ENCODE assay signal across 13 cellular contexts in genomic region chr3:29335921-29336320, GRCh38. TPM values are rescaled to one million over a fixed set of nuclear protein-coding genes. Genes with fewer than 3 reads are reported as not detected.
DNase-seq lines count a peak whose midpoint lies in the region; ATAC-seq, FAIRE-seq and TF ChIP-seq lines count a peak whose summit lies in the region.
"Had no signal": no experiment of that assay in that cellular context is flagged by ENCODE, and none has a peak within 500 bp of the region (broad histone marks: within the 10 kb centered on the region; RNA-seq: fewer than 3 reads in every experiment).

No MANE protein-coding gene starts in this region.

- intact Hi-C loops in heart left ventricle (cut with DNase I) (loop anchor here in 4 of 10 donors (5.0 to 10.0 kb wide), 3 partner anchors 51 to 89 kb away; partner anchors contain the start of gene RBMS3 (in 3 of the 4)), cardiac septum (cut with DNase I) (no loop called here), endothelial cell of umbilical vein (cut with micrococcal nuclease) (loop anchor here (1.0 to 5.0 kb wide), 4 partner anchors 12 to 419 kb away; no protein-coding TSS in a partner anchor), uterus (cut with DNase I; ENCODE audit: low total_unique reads) (no loop called here)
- intact Hi-C loops in activated CD4-positive, alpha-beta memory T cell treated with anti-CD3 and anti-CD28 coated beads for 36 hours (cut with micrococcal nuclease), result no loop called here

- no peaks in the 10 kb centered on the region for H3F3A ChIP-seq in neural progenitor cell (ENCODE audit: low read depth)

- H3K9me3 Mint-ChIP-seq in neural progenitor cell, result no peaks in the 10 kb centered on the region
- no peaks in the 10 kb centered on the region for H3K9me3 Mint-ChIP-seq in activated CD4-positive, alpha-beta memory T cell treated with anti-CD3 and anti-CD28 coated beads for 36 hours
- H3K9me3 Mint-ChIP-seq: stimulated activated naive CD8-positive, alpha-beta T cell treated with anti-CD3 and anti-CD28 coated beads, Interleukin-15, Interleukin-2, amounts not matched to agents 100 ng/mL and 50 ng/mL, for 24 hours had no signal

- no peak overlapping the region for H3K27ac Mint-ChIP-seq in neural progenitor cell
- H3K27ac Mint-ChIP-seq in activated CD4-positive, alpha-beta memory T cell treated with anti-CD3 and anti-CD28 coated beads for 36 hours, result no peak overlapping the region
- H3K27ac Mint-ChIP-seq: immature natural killer cell; stimulated activated naive CD8-positive, alpha-beta T cell treated with anti-CD3 and anti-CD28 coated beads, Interleukin-15, Interleukin-2, amounts not matched to agents 100 ng/mL and 50 ng/mL, for 24 hours had no signal

- H3K36me3 Mint-ChIP-seq in neural progenitor cell, result no peaks in the 10 kb centered on the region
- H3K36me3 Mint-ChIP-seq in activated CD4-positive, alpha-beta memory T cell treated with anti-CD3 and anti-CD28 coated beads for 36 hours, result no peaks in the 10 kb centered on the region
- H3K36me3 Mint-ChIP-seq: immature natural killer cell had no signal

- H3K36me3 ChIP-seq in heart left ventricle (no peaks in the 10 kb centered on the region), endothelial cell of umbilical vein (ENCODE audit: control insufficient read depth in 2 of 2, extremely low read depth in 1 of 2, insufficient read depth in 2 of 2, low read length in 2 of 2) (no peaks in the 10 kb centered on the region), neural progenitor cell (no peaks in the 10 kb centered on the region), uterus (no peaks in the 10 kb centered on the region)

- peak overlapping the region; percentile 15 for H3K4me3 Mint-ChIP-seq in neural progenitor cell
- no peak overlapping the region for H3K4me3 Mint-ChIP-seq in activated CD4-positive, alpha-beta memory T cell treated with anti-CD3 and anti-CD28 coated beads for 36 hours
- H3K4me3 Mint-ChIP-seq: immature natural killer cell; stimulated activated naive CD8-positive, alpha-beta T cell treated with anti-CD3 and anti-CD28 coated beads, Interleukin-15, Interleukin-2, amounts not matched to agents 100 ng/mL and 50 ng/mL, for 24 hours had no signal

- TF ChIP-seq CTCF in heart left ventricle (IDR thresholded peaks at IDR 0.05) (no peak), endothelial cell of umbilical vein (IDR thresholded peaks at IDR 0.05; ENCODE audit: extremely low read depth in 1 of 2, insufficient read depth in 1 of 2, low read depth in 1 of 2, low read length in 2 of 2) (no peak), neural progenitor cell (IDR thresholded peaks at IDR 0.05) (no peak), uterus (IDR thresholded peaks at IDR 0.05) (no peak)

- CTCF ChIA-PET in endothelial cell of umbilical vein (lab: Charles Lee), result interaction anchor here (0.9 to 2.4 kb wide), 6 partner anchors 8 to 419 kb away, joined by 3 to 15 read pairs (median 8); partner anchors contain the start of gene RBMS3
- CTCF ChIA-PET in activated CD4-positive, alpha-beta memory T cell treated with anti-CD3 and anti-CD28 coated beads for 36 hours (lab: Charles Lee), result no interaction called here

- H3K79me2 ChIP-seq in endothelial cell of umbilical vein (ENCODE audit: control insufficient read depth, insufficient read depth, low read length) (peaks cover 54% of the 10 kb centered on the region), neural progenitor cell (ENCODE audit: low read depth) (no peaks in the 10 kb centered on the region)

- dilution Hi-C loops in endothelial cell of umbilical vein (cut with MboI; ENCODE audit: extremely low pct_ligation_motif_present, low sequenced_read_pairs), result no loop called here

- H3K27ac ChIP-seq in heart left ventricle, result peak overlapping the region; percentile 29 to 91 (median 76)
- peak overlapping the region; percentile 76 for H3K27ac ChIP-seq in endothelial cell of umbilical vein (ENCODE audit: insufficient read depth, low read depth, low read length)
- no peak overlapping the region for H3K27ac ChIP-seq in neural progenitor cell
- H3K27ac ChIP-seq in uterus, result peak overlapping the region; percentile 76 to 84

- H3K4me2 ChIP-seq in endothelial cell of umbilical vein (ENCODE audit: insufficient read depth, low read length), result peak overlapping the region; percentile 66
- H3K4me2 ChIP-seq in neural progenitor cell, result no peak overlapping the region

- no peaks in the 10 kb centered on the region for H3K27me3 Mint-ChIP-seq in neural progenitor cell (ENCODE audit: insufficient read depth, low read depth)
- H3K27me3 Mint-ChIP-seq in activated CD4-positive, alpha-beta memory T cell treated with anti-CD3 and anti-CD28 coated beads for 36 hours, result no peaks in the 10 kb centered on the region
- H3K27me3 Mint-ChIP-seq: stimulated activated naive CD8-positive, alpha-beta T cell treated with anti-CD3 and anti-CD28 coated beads, Interleukin-15, Interleukin-2, amounts not matched to agents 100 ng/mL and 50 ng/mL, for 24 hours had no signal

- TSS peak; percentile 86 for BruUV-seq in endothelial cell of umbilical vein (replicated peaks; lab: Mats Ljungman, UMichigan)

- H3K9me3 ChIP-seq in heart left ventricle (no peaks in the 10 kb centered on the region), endothelial cell of umbilical vein (replicated peaks; ENCODE audit: control insufficient read depth, insufficient read depth, low read length) (no peaks in the 10 kb centered on the region), neural progenitor cell (ENCODE audit: low read depth) (no peaks in the 10 kb centered on the region), uterus (no peaks in the 10 kb centered on the region)

- POLR2A ChIA-PET in endothelial cell of umbilical vein (lab: Charles Lee), result interaction anchor here (1.0 to 1.2 kb wide), 3 partner anchors 8 to 421 kb away, joined by 3 to 9 read pairs (median 4); no protein-coding TSS in a partner anchor
- POLR2A ChIA-PET in activated CD4-positive, alpha-beta memory T cell treated with anti-CD3 and anti-CD28 coated beads for 36 hours (lab: Charles Lee), result no interaction called here

- no peak for FAIRE-seq in endothelial cell of umbilical vein (lab: Jason Lieb, UNC)

- peaks cover 14 to 96% (median 47%) of the 10 kb centered on the region in 12 donors for H3K4me1 ChIP-seq in heart left ventricle
- peaks cover 40% of the 10 kb centered on the region for H3K4me1 ChIP-seq in endothelial cell of umbilical vein (ENCODE audit: control insufficient read depth, extremely low read depth, insufficient read depth, low read length)
- H3K4me1 ChIP-seq in neural progenitor cell, result peaks cover 5% of the 10 kb centered on the region
- peaks cover 0 to 15% of the 10 kb centered on the region in 2 donors for H3K4me1 ChIP-seq in uterus

- no peak overlapping the region for H2AFZ ChIP-seq in endothelial cell of umbilical vein (ENCODE audit: low read depth, low read length)
- no peak overlapping the region for H2AFZ ChIP-seq in neural progenitor cell (replicated peaks)

- peak overlapping the region; percentile 62 for H3K9ac ChIP-seq in endothelial cell of umbilical vein (replicated peaks; ENCODE audit: extremely low read depth, insufficient read depth, low read length)
- H3K9ac ChIP-seq in neural progenitor cell, result no peak overlapping the region

- H3K27me3 ChIP-seq in heart left ventricle, result no peaks in the 10 kb centered on the region
- H3K27me3 ChIP-seq in endothelial cell of umbilical vein (ENCODE audit: control insufficient read depth in 2 of 2, insufficient read depth in 2 of 2, low read length in 2 of 2), result no peaks in the 10 kb centered on the region
- H3K27me3 ChIP-seq in neural progenitor cell, result no peaks in the 10 kb centered on the region
- H3K27me3 ChIP-seq in uterus, result no peaks in the 10 kb centered on the region

- H3K9me1 ChIP-seq in endothelial cell of umbilical vein (replicated peaks; ENCODE audit: control insufficient read depth, extremely low read depth, insufficient read depth, low read length), result no peaks in the 10 kb centered on the region

- DNase-seq in heart left ventricle (no peak), cardiac septum (ENCODE audit: low spot score) (no peak), endothelial cell of umbilical vein (ENCODE audit: low read depth, low spot score) (no peak), neural progenitor cell (ENCODE audit: low spot score) (no peak), uterus (no peak), iPS-NIHi7 (ENCODE audit: extremely low spot score) (no peak)
- DNase-seq in activated CD4-positive, alpha-beta memory T cell treated with anti-CD3 and anti-CD28 coated beads for 36 hours, result no peak
- DNase-seq in activated effector memory CD4-positive, alpha-beta T cell treated with Interleukin-2 at 50 U/mL for 16 hours, result no peak
- DNase-seq: cerebellar nuclear complex; GF-D8; immature natural killer cell; stimulated activated CD4-positive, alpha-beta T cell treated with anti-CD3 and anti-CD28 coated beads, Interleukin-12 subunit alpha, Interleukin-12 subunit beta, amount 100 ng/mL, for 4 hours had no signal

- no peak for TF ChIP-seq POLR2A in heart left ventricle (IDR thresholded peaks at IDR 0.05)
- TF ChIP-seq POLR2A in endothelial cell of umbilical vein (IDR thresholded peaks at IDR 0.05; ENCODE audit: low read depth, low read length), result no peak
- TF ChIP-seq POLR2A in uterus (IDR thresholded peaks at IDR 0.05), result no peak

- 32 to 42% (median 36%) methylated on average over 4 of the region's 4 CpGs for WGBS in heart left ventricle, 4 donors

- H3K4me3 ChIP-seq in heart left ventricle (peak overlapping the region in 10 of 12 donors; percentile 6 to 48 (median 35)), endothelial cell of umbilical vein (replicated peaks in 1 of 3; ENCODE audit: insufficient read depth in 1 of 3, low read depth in 1 of 3, low read length in 3 of 3) (peak overlapping the region in 1 of 3 experiments; percentile 42), neural progenitor cell (no peak overlapping the region), uterus (peak overlapping the region; percentile 13 to 30)

- H4K20me1 ChIP-seq in endothelial cell of umbilical vein (replicated peaks; ENCODE audit: control insufficient read depth, extremely low read depth, insufficient read depth, low read length) (no peaks in the 10 kb centered on the region), neural progenitor cell (ENCODE audit: low read depth) (no peaks in the 10 kb centered on the region)

- H3K4me1 Mint-ChIP-seq in neural progenitor cell, result peaks cover 22% of the 10 kb centered on the region
- no peaks in the 10 kb centered on the region for H3K4me1 Mint-ChIP-seq in activated CD4-positive, alpha-beta memory T cell treated with anti-CD3 and anti-CD28 coated beads for 36 hours (ENCODE audit: low read depth)
- H3K4me1 Mint-ChIP-seq: immature natural killer cell had no signal

- ATAC-seq in heart left ventricle, result no peak

RNA-seq across cellular contexts. Expression of gene RBMS3, which starts 55.0 kb away (rescaled TPM):
- total RNA-seq in heart left ventricle (10 to 100 TPM; 19.0 to 35.6 (median 27.3) TPM), cardiac septum (49.0 TPM), endothelial cell of umbilical vein (37.3 and 42.3 TPM in 2 replicates), neural progenitor cell (ENCODE audit: low replicate concordance) (0.47 and 0.65 TPM in 2 replicates), uterus (100 to 1,000 TPM in 1 of 4 donors, 10 to 100 TPM in 3; 45.9 to 113 (median 75.4) TPM)
- polyA plus RNA-seq in heart left ventricle (1 to 10 TPM; 4.8 to 5.3 TPM), endothelial cell of umbilical vein (13.6 and 16.3 TPM in 2 replicates)
- 11.4 and 11.9 TPM in 2 replicates for polyA plus RNA-seq in endothelial cell of umbilical vein (2011; cell fraction: cytosol; rRNA removed)
- polyA plus RNA-seq in endothelial cell of umbilical vein (2011; cell fraction: nucleus; rRNA removed), result 42.3 and 46.1 TPM in 2 replicates
- polyA plus RNA-seq in endothelial cell of umbilical vein (2012), result 8.2 and 10.2 TPM in 2 replicates
- polyA minus RNA-seq in endothelial cell of umbilical vein, result 95.1 and 103 TPM in 2 replicates
- 7.3 TPM for polyA minus RNA-seq in endothelial cell of umbilical vein (2011; cell fraction: cytosol; rRNA and poly(A)+ RNA removed)
- 142 and 159 TPM in 2 replicates for polyA minus RNA-seq in endothelial cell of umbilical vein (2011; cell fraction: nucleus; rRNA and poly(A)+ RNA removed)
- total RNA-seq in activated CD4-positive, alpha-beta memory T cell treated with anti-CD3 and anti-CD28 coated beads for 36 hours, result 1 to 10 TPM; 1.6 TPM
- polyA plus RNA-seq: immature natural killer cell had no signal

Comparison
In these comparisons a context has a peak if more than half of its experiments do, and no peak if none do; other contexts are left out.
1. RNA of gene RBMS3, which starts 55.0 kb away (total RNA-seq): 45.9 to 113 TPM in uterus, 49.0 TPM in cardiac septum (single experiment), 37.3 to 42.3 TPM in endothelial cell of umbilical vein and 19.0 to 35.6 TPM in heart left ventricle; 1.6 TPM in activated CD4-positive, alpha-beta memory T cell treated with anti-CD3 and anti-CD28 coated beads for 36 hours and 0.47 to 0.65 TPM in neural progenitor cell; every median in the first group is over 4 times any median in the second.